ENCODE assay signal across 1 cellular context in genomic region chr1:68322096-68322495, GRCh38.
TF ChIP-seq lines count a peak whose summit lies in the region.

No MANE protein-coding gene starts in this region.

TF ChIP-seq in SK-N-SH treated with all-trans-retinoic acid at 6 μM for 48 hours, 23 proteins besides CTCF, POLR2A, EP300 and RAD21 (continued from another document):
- TF ChIP-seq CSRNP3 (CRISPR knock-in tag; IDR thresholded peaks at IDR 0.05): no peak
- no peak for TF ChIP-seq ZNF70 (CRISPR knock-in tag; IDR thresholded peaks at IDR 0.05)
- no peak for TF ChIP-seq RARB (CRISPR knock-in tag; IDR thresholded peaks at IDR 0.05)
- TF ChIP-seq TCF4 (CRISPR knock-in tag; IDR thresholded peaks at IDR 0.05; ENCODE audit: borderline replicate concordance): no peak
- no peak for TF ChIP-seq ARNTL (CRISPR knock-in tag; IDR thresholded peaks at IDR 0.05; ENCODE audit: borderline replicate concordance, low read depth)
- TF ChIP-seq ZFP3 (CRISPR knock-in tag; IDR thresholded peaks at IDR 0.05): no peak
- TF ChIP-seq OSR1 (CRISPR knock-in tag; IDR thresholded peaks at IDR 0.05): no peak
- TF ChIP-seq GLIS3 (CRISPR knock-in tag; IDR thresholded peaks at IDR 0.05): no peak
- no peak for TF ChIP-seq CREB5 (CRISPR knock-in tag; IDR thresholded peaks at IDR 0.05; ENCODE audit: low read depth)
